ENCODE assay signal across 7 cellular contexts in genomic region chr6:87731818-87732661, GRCh38. TPM values are rescaled to one million over a fixed set of nuclear protein-coding genes. Genes with fewer than 3 reads are reported as not detected.
DNase-seq lines count a peak whose midpoint lies in the region; ATAC-seq, FAIRE-seq and TF ChIP-seq lines count a peak whose summit lies in the region.

No MANE protein-coding gene starts in this region.

- TF ChIP-seq POLR2A in GM12892 (IDR thresholded peaks at IDR 0.05; ENCODE audit: low read depth, low read length) (no peak), upper lobe of left lung (IDR thresholded peaks at IDR 0.05) (peak in 1 of 4 donors; percentile 28)

- H3K36me3 ChIP-seq in upper lobe of left lung: no peaks in the 10 kb centered on the region

- H3K9me3 ChIP-seq in upper lobe of left lung: no peaks in the 10 kb centered on the region

- peak; percentile 93 to 94 for ATAC-seq in upper lobe of left lung (ENCODE audit: low FRiP score in 2 of 2)

- FAIRE-seq in GM12892 (lab: Jason Lieb, UNC): peak; percentile 61

- H3K4me1 ChIP-seq in upper lobe of left lung: peaks cover 13 to 25% (median 18%) of the 10 kb centered on the region in 4 donors

- no peak overlapping the region for H3K4me3 ChIP-seq in HFF-Myc (replicated peaks; ENCODE audit: low read depth, low read length)
- H3K4me3 ChIP-seq in coronary artery: peak overlapping the region; percentile 3
- no peak overlapping the region for H3K4me3 ChIP-seq in upper lobe of left lung

- TF ChIP-seq CTCF in HFF-Myc (IDR thresholded peaks at IDR 0.05; ENCODE audit: low read depth, low read length, missing control alignments) (no peak), coronary artery (IDR thresholded peaks at IDR 0.05) (no peak), upper lobe of left lung (IDR thresholded peaks at IDR 0.05) (no peak)

- TF ChIP-seq EP300 in upper lobe of left lung (IDR thresholded peaks at IDR 0.05): peak in 2 of 4 donors; percentile 60 to 88

- DNase-seq in GM12892 (ENCODE audit: insufficient read length): no peak
- peak; percentile 61 for DNase-seq in HFF-Myc (ENCODE audit: extremely low read depth, low read depth)
- peak; percentile 98 for DNase-seq in MV-4-11 (lab: John Stamatoyannopoulos, UW)
- DNase-seq in T follicular helper cell (ENCODE audit: low read depth): peak; percentile 13
- peak; percentile 87 for DNase-seq in coronary artery (ENCODE audit: low spot score)
- DNase-seq in medulla oblongata (ENCODE audit: extremely low spot score): peak; percentile 86
- peak in 1 of 2 donors; percentile 95 for DNase-seq in upper lobe of left lung

- WGBS in upper lobe of left lung, 2 donors: 3 to 11% methylated on average over 4 of the region's 4 CpGs

- H3K27me3 ChIP-seq in upper lobe of left lung: no peaks in the 10 kb centered on the region

- H3K27ac ChIP-seq in coronary artery: peak overlapping the region in 1 of 2 donors; percentile 71
- peak overlapping the region; percentile 76 to 82 (median 78) for H3K27ac ChIP-seq in upper lobe of left lung

RNA-seq across cellular contexts. Expression of gene AKIRIN2, which starts 30.0 kb away (rescaled TPM):
- 47.7 TPM for polyA plus RNA-seq in GM12892 (2012; ENCODE audit: missing spikeins)
- 10 to 100 TPM; 42.3 to 87.0 (median 57.2) TPM for total RNA-seq in upper lobe of left lung
